8 cellular contexts compared by ENCODE assay signal in the genomic region with DNA sequence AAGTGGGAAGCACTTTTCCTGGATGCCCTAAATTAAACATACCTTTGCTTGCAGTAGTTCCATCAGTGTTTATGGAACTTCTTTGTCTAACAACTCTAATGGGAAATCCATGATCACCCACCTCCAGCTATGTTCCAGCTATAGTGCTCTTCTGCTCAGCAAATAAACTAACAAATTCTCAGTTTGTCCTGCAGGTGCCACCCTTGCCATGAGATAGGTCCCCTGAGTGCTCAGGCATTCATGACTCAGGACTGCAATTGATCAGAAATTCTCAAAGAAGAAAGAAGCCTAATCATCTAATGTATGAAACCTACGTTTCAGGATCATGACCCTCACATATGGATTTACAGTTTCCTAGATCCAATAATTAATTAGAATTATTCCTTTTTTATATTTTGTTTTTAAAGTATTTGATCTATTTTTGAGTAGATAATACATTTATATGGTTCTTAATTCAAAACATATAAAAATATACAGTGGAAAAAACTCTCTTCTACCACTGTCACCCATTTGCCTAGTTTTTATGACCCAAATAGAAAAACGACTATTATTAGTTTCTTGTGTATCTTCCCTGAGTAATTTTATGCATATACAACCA. TPM values are rescaled to one million over a fixed set of nuclear protein-coding genes. Genes with fewer than 3 reads are reported as not detected.
DNase-seq lines count a peak whose midpoint lies in the region; ATAC-seq, FAIRE-seq and TF ChIP-seq lines count a peak whose summit lies in the region.

No MANE protein-coding gene starts in this region.

- no peak overlapping the region for H3K4me3 ChIP-seq in brain microvascular endothelial cell (ENCODE audit: low read depth, low read length)
- no peak overlapping the region for H3K4me3 ChIP-seq in kidney (ENCODE audit: low read length in 2 of 2)

- no peaks in the 10 kb centered on the region for H3K9me3 ChIP-seq in kidney (ENCODE audit: control insufficient read depth in 1 of 2, low read length in 2 of 2)

- DNase-seq in NK-92 treated with Interleukin-12 subunit alpha and Interleukin-12 subunit beta, amount 100 ng/mL, for 24 hours (lab: John Stamatoyannopoulos, UW) = peak; percentile 9
- DNase-seq in NK-92 (lab: John Stamatoyannopoulos, UW; ENCODE audit: unreplicated experiment) (no peak), NCI-H2171 (lab: John Stamatoyannopoulos, UW) (peak; percentile 36), brain microvascular endothelial cell (peak; percentile 48), kidney (no peak), GM19239 (ENCODE audit: insufficient read length, low spot score) (no peak)

- no peak for TF ChIP-seq POLR2A in GM18505 (IDR thresholded peaks at IDR 0.05; ENCODE audit: borderline replicate concordance, extremely low read depth, insufficient read depth, insufficient read length)

- H3K36me3 ChIP-seq in brain microvascular endothelial cell (replicated peaks) = no peaks in the 10 kb centered on the region
- H3K36me3 ChIP-seq in kidney (ENCODE audit: control insufficient read depth in 1 of 2, insufficient read depth in 2 of 2, low read length in 2 of 2) = no peaks in the 10 kb centered on the region

- TF ChIP-seq CTCF in brain microvascular endothelial cell (IDR thresholded peaks at IDR 0.05; ENCODE audit: low read depth, low read length, missing control alignments) = peak; percentile 67
- peak; percentile 66 for TF ChIP-seq CTCF in kidney (IDR thresholded peaks at IDR 0.05; ENCODE audit: borderline replicate concordance, extremely low read depth, insufficient read depth)

- no peaks in the 10 kb centered on the region for H3K27me3 ChIP-seq in brain microvascular endothelial cell (replicated peaks)

- no peaks in the 10 kb centered on the region for H3K4me1 ChIP-seq in kidney (ENCODE audit: control insufficient read depth in 1 of 2, insufficient read depth in 1 of 2, low read depth in 1 of 2, low read length in 2 of 2)

- FAIRE-seq in kidney (lab: Jason Lieb, UNC) (peak; percentile 86), GM19239 (lab: Jason Lieb, UNC) (no peak)

- H3K27ac ChIP-seq in brain microvascular endothelial cell (no peak overlapping the region), kidney (ENCODE audit: low read depth in 2 of 2, low read length in 2 of 2) (no peak overlapping the region)

- ATAC-seq in HG02981 (IDR thresholded peaks at IDR 0.05; ENCODE audit: unreplicated experiment) = peak; percentile 56
- no peak for ATAC-seq in GM18505 (IDR thresholded peaks at IDR 0.05; ENCODE audit: unreplicated experiment)

- H3K9ac ChIP-seq in kidney (ENCODE audit: low read length in 2 of 2) = no peak overlapping the region

- intact Hi-C loops in kidney (cut with DNase I) = loop anchor here (10.0 kb wide), 1 partner anchor 151 kb away; no protein-coding TSS in a partner anchor

- in situ Hi-C loops in brain microvascular endothelial cell (cut with HindIII; ENCODE audit: low pct_ligation_motif_present, low sequenced_read_pairs) = no loop called here

RNA-seq across cellular contexts. Expression of gene DYNC1I1, which starts 48.7 kb away (rescaled TPM):
- 2.6 TPM for total RNA-seq in kidney
- polyA plus RNA-seq in kidney (ENCODE audit: insufficient read depth, low read depth, low replicate concordance) = 2.3 TPM

Comparison
In these comparisons a context has a peak if more than half of its experiments do, and no peak if none do; other contexts are left out.
1. DNase-seq: peak in NK-92 treated with Interleukin-12 subunit alpha and Interleukin-12 subunit beta, amount 100 ng/mL, for 24 hours (single experiment), NCI-H2171 (single experiment) and brain microvascular endothelial cell (single experiment); none in NK-92 (single experiment), kidney (single experiment) and GM19239 (single experiment).